ENCODE assay signal across 2 cellular contexts in genomic region chr6:139680819-139681218, GRCh38.
TF ChIP-seq lines count a peak whose summit lies in the region.

No MANE protein-coding gene starts in this region.

TF ChIP-seq in IMR-90, 13 proteins besides CTCF, POLR2A, EP300 and RAD21 (continued from another document):
- TF ChIP-seq FOS (IDR thresholded peaks at IDR 0.05; ENCODE audit: low read depth, low read length): no peak
- TF ChIP-seq BHLHE40 (IDR thresholded peaks at IDR 0.05; ENCODE audit: low read depth, low read length): no peak
- no peak for TF ChIP-seq RCOR1 (IDR thresholded peaks at IDR 0.05; ENCODE audit: insufficient replicate concordance, low read length)
- no peak for TF ChIP-seq MAZ (IDR thresholded peaks at IDR 0.05; ENCODE audit: borderline replicate concordance, low read depth, low read length)
- TF ChIP-seq CEBPB (IDR thresholded peaks at IDR 0.05; ENCODE audit: low read depth, low read length): no peak
- TF ChIP-seq SMC3 (IDR thresholded peaks at IDR 0.05; ENCODE audit: low read depth, low read length): no peak
- no peak for TF ChIP-seq MXI1 (IDR thresholded peaks at IDR 0.05; ENCODE audit: borderline replicate concordance, low read depth, low read length)
- no peak for TF ChIP-seq RFX5 (IDR thresholded peaks at IDR 0.05; ENCODE audit: low read depth, low read length)
TF ChIP-seq in IMR-90: peak in this region for 0.

TF ChIP-seq in K562, 482 proteins besides CTCF, POLR2A, EP300 and RAD21 (continued from another document):
- TF ChIP-seq CTCFL (IDR thresholded peaks at IDR 0.05; ENCODE audit: borderline replicate concordance, insufficient read depth, low read depth, low read length, poor library complexity, severe bottlenecking): no peak
- TF ChIP-seq ZNF583 (CRISPR knock-in tag; IDR thresholded peaks at IDR 0.05): no peak
TF ChIP-seq in K562: peak in this region for 1.
